ENCODE assay signal across 2 cellular contexts in the genomic region with DNA sequence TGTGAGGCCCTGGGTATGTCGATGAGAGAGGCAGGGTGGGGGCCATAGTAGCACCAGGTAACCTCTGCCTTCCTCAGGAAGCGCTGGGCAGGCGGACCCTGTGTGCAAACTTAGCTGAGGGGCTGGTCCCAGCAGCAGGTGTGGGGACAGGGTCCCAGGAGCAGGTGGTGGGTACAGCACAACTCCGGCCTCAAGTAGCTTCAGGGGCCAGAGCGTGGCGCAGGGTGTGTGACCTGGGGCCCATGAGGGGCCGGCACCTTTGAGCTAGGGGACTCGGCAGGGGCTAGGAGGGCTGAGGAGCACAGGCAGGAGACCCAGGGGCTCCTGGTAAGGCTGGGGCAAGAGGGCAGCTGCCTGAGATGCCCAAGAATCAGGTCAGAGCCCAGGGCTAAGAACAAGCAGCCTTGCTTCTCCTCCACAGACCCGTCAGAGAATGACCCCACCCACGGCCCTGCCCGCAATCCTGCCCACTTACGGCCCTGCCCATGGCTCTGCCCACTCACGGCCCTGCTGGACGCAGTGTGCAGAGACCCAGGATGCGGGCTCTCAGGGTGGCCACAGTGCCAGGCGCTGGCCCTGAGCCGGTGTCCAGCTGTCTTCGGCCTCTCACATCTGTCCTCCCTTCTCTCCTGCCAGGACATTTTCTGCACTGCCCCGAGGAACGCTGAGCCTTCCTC.
TF ChIP-seq lines count a peak whose summit lies in the region.

No MANE protein-coding gene starts in this region.

TF ChIP-seq in HEK293, 187 proteins besides CTCF, POLR2A, EP300 and RAD21:
- peak; percentile 34; the same call in 1 of the 2 replicates for TF ChIP-seq ZFHX2 (tag by site-specific recombination; conservative IDR thresholded peaks at IDR 0.05)
- TF ChIP-seq EGR2 (tag by site-specific recombination; IDR thresholded peaks at IDR 0.05; ENCODE audit: low read depth) = peak; percentile 51
- no peak for TF ChIP-seq ZNF701 (tag by site-specific recombination; IDR thresholded peaks at IDR 0.05)
TF ChIP-seq in HEK293: peak in this region for 2.

TF ChIP-seq in H1, 55 proteins besides CTCF, POLR2A, EP300 and RAD21:
- TF ChIP-seq RFX5 (IDR thresholded peaks at IDR 0.05; ENCODE audit: borderline replicate concordance, low read depth, low read length) (no peak), GABPA (IDR thresholded peaks at IDR 0.05; ENCODE audit: borderline replicate concordance, insufficient read depth, low read length) (no peak), YY1 (IDR thresholded peaks at IDR 0.05; ENCODE audit: low read depth, low read length) (no peak), NANOG (IDR thresholded peaks at IDR 0.05; ENCODE audit: insufficient read depth, low read depth, low read length, poor library complexity, severe bottlenecking) (no peak), FOSL1 (IDR thresholded peaks at IDR 0.05; ENCODE audit: insufficient read depth, low read depth, low read length) (no peak), HDAC6 (IDR thresholded peaks at IDR 0.05; ENCODE audit: low read depth, low read length) (no peak), CREB1 (IDR thresholded peaks at IDR 0.05) (no peak), TBP (IDR thresholded peaks at IDR 0.05; ENCODE audit: low read depth, low read length) (no peak)
TF ChIP-seq in H1: peak in this region for 0.
